In genomic region chr1:40477680-40478057, GRCh38 we compare ENCODE assay signal across 8 cellular contexts. TPM values are rescaled to one million over a fixed set of nuclear protein-coding genes. Genes with fewer than 3 reads are reported as not detected.
DNase-seq lines count a peak whose midpoint lies in the region; ATAC-seq, FAIRE-seq and TF ChIP-seq lines count a peak whose summit lies in the region.

No MANE protein-coding gene starts in this region.

- peak overlapping the region; percentile 50; the same call in 1 of the 2 replicates for H3K56ac ChIP-seq in IMR-90 (ENCODE audit: extremely low read depth, insufficient read depth, low read length)

- no peak for TF ChIP-seq POLR2A in IMR-90 (IDR thresholded peaks at IDR 0.05; ENCODE audit: low read depth, low read length)
- no peak for TF ChIP-seq POLR2A in esophagus muscularis mucosa (IDR thresholded peaks at IDR 0.05; ENCODE audit: low read depth)

- no peaks in the 10 kb centered on the region; the same call in 1 of the 2 replicates for H3K9me1 ChIP-seq in IMR-90 (ENCODE audit: insufficient read depth, low read length)

- no peak overlapping the region for H2BK20ac ChIP-seq in IMR-90 (ENCODE audit: low read depth, low read length)

- no peaks in the 10 kb centered on the region for H3K27me3 ChIP-seq in IMR-90 (ENCODE audit: control insufficient read depth, insufficient read depth, low read length)
- H3K27me3 ChIP-seq in esophagus muscularis mucosa = no peaks in the 10 kb centered on the region

- ATAC-seq in IMR-90 (ENCODE audit: low read depth) (peak; percentile 53), natural killer cell (peak; percentile 18 to 31 (median 25))

- no peak overlapping the region for H2BK5ac ChIP-seq in IMR-90 (ENCODE audit: low read depth, low read length, poor library complexity, severe bottlenecking)

- H3K4ac ChIP-seq in IMR-90 (ENCODE audit: low read depth, low read length) = peak overlapping the region; percentile 64

- peaks cover 0 to 11% of the 10 kb centered on the region in 2 experiments; a peak in 2 of 4 replicates for H3K79me1 ChIP-seq in IMR-90 (ENCODE audit: low read depth in 1 of 2, low read length in 2 of 2)

- POLR2A ChIA-PET in IMR-90 (lab: Charles Lee; ENCODE audit: unreplicated experiment) = no interaction called here
- POLR2A ChIA-PET in activated CD4-positive, alpha-beta T cell treated with anti-CD3 and anti-CD28 coated beads, Interleukin-2, amount 10 ng/mL, durations not matched to agents 7 days and 5 days (lab: Charles Lee) = interaction anchor here (0.6 to 1.4 kb wide), 2 partner anchors 31 to 476 kb away, joined by 3 to 4 read pairs; partner anchors contain the start of gene EXO5

- dilution Hi-C loops in IMR-90 (cut with HindIII; ENCODE audit: low sequenced_read_pairs, unreplicated experiment) = no loop called here

- H2AK5ac ChIP-seq in IMR-90 (ENCODE audit: low read depth, low read length) = no peak overlapping the region

- peak overlapping the region; percentile 63 for H2AK9ac ChIP-seq in IMR-90 (replicated peaks; ENCODE audit: low read depth, low read length, poor library complexity)

- peak overlapping the region; percentile 71 for H3K27ac Mint-ChIP-seq in activated CD4-positive, alpha-beta T cell treated with anti-CD3 and anti-CD28 coated beads, Interleukin-2, amount 10 ng/mL, durations not matched to agents 7 days and 5 days
- H3K27ac Mint-ChIP-seq in natural killer cell = peak overlapping the region; percentile 63 to 82

- H3K4me1 Mint-ChIP-seq in activated CD4-positive, alpha-beta T cell treated with anti-CD3 and anti-CD28 coated beads, Interleukin-2, amount 10 ng/mL, durations not matched to agents 7 days and 5 days = peaks cover 18% of the 10 kb centered on the region
- peaks cover 24 to 28% of the 10 kb centered on the region in 2 donors for H3K4me1 Mint-ChIP-seq in natural killer cell

- peak overlapping the region; percentile 19; the same call in 1 of the 2 replicates for H4K5ac ChIP-seq in IMR-90 (ENCODE audit: low read depth, low read length)

- no peaks in the 10 kb centered on the region for H3K27me3 Mint-ChIP-seq in activated CD4-positive, alpha-beta T cell treated with anti-CD3 and anti-CD28 coated beads, Interleukin-2, amount 10 ng/mL, durations not matched to agents 7 days and 5 days
- no peaks in the 10 kb centered on the region for H3K27me3 Mint-ChIP-seq in natural killer cell (ENCODE audit: low read depth in 2 of 2)

- H3K14ac ChIP-seq in IMR-90 (replicated peaks; ENCODE audit: low read depth, low read length) = peak overlapping the region; percentile 90

- peak overlapping the region; percentile 98 for H3K4me3 ChIP-seq in IMR-90 (ENCODE audit: insufficient read depth, low read depth, low read length)
- H3K4me3 ChIP-seq in esophagus muscularis mucosa = peak overlapping the region; percentile 87 to 98 (median 90)

- H3K36me3 Mint-ChIP-seq in activated CD4-positive, alpha-beta T cell treated with anti-CD3 and anti-CD28 coated beads, Interleukin-2, amount 10 ng/mL, durations not matched to agents 7 days and 5 days (ENCODE audit: low read depth) = peaks cover 46% of the 10 kb centered on the region
- H3K36me3 Mint-ChIP-seq in natural killer cell = peaks cover 24% of the 10 kb centered on the region

- TF ChIP-seq EP300 in esophagus muscularis mucosa (IDR thresholded peaks at IDR 0.05) = no peak

- peak overlapping the region; percentile 89 for H3K4me2 ChIP-seq in IMR-90 (ENCODE audit: low read depth, low read length)

- H3K27ac ChIP-seq in IMR-90 (ENCODE audit: insufficient read depth, low read length) (peak overlapping the region; percentile 7; the same call in 1 of the 2 replicates), esophagus muscularis mucosa (replicated peaks in 1 of 4) (peak overlapping the region; percentile 65 to 80 (median 76))

- H3K9me3 Mint-ChIP-seq in activated CD4-positive, alpha-beta T cell treated with anti-CD3 and anti-CD28 coated beads, Interleukin-2, amount 10 ng/mL, durations not matched to agents 7 days and 5 days = peaks cover 53% of the 10 kb centered on the region
- H3K9me3 Mint-ChIP-seq in natural killer cell = peaks cover 8 to 18% of the 10 kb centered on the region in 2 donors

- intact Hi-C loops in IMR-90 (cut with micrococcal nuclease) = no loop called here
- intact Hi-C loops in esophagus muscularis mucosa (cut with DNase I) = no loop called here
- intact Hi-C loops in natural killer cell (cut with micrococcal nuclease) = loop anchor here (1.0 to 2.0 kb wide), 2 partner anchors 27 to 54 kb away; partner anchors contain the start of genes ZFP69B and ZNF684

- H3K36me3 ChIP-seq in IMR-90 (ENCODE audit: control insufficient read depth, insufficient read depth, low read length) (peaks cover 3% of the 10 kb centered on the region), esophagus muscularis mucosa (peaks cover 0 to 21% (median 16%) of the 10 kb centered on the region in 4 donors)

- peak overlapping the region; percentile 44 to 63; a peak in 2 of 4 replicates for H4K8ac ChIP-seq in IMR-90 (ENCODE audit: low read depth in 2 of 2, low read length in 2 of 2)

- peak; percentile 72 for DNase-seq in activated CD8-positive, alpha-beta memory T cell treated with anti-CD3 and anti-CD28 coated beads for 24 hours
- no peak for DNase-seq in activated CD8-positive, alpha-beta memory T cell treated with anti-CD3 and anti-CD28 coated beads, Interleukin-2, amount 50 U/mL, for 48 hours
- DNase-seq in IMR-90 (peak; percentile 16), esophagus muscularis mucosa (ENCODE audit: extremely low spot score) (no peak), natural killer cell (no peak), urothelium cell line (ENCODE audit: low spot score) (peak; percentile 49), occipital lobe (lab: John Stamatoyannopoulos, UW) (no peak)
- no peak for DNase-seq in activated CD4-positive, alpha-beta T cell treated with anti-CD3 and anti-CD28 coated beads, Interleukin-2, amount 10 ng/mL, durations not matched to agents 7 days and 5 days

- H2AFZ ChIP-seq in IMR-90 (replicated peaks; ENCODE audit: low read length, poor library complexity) = peak overlapping the region; percentile 88

- no TSS peak for BruUV-seq in IMR-90 (replicated peaks; lab: Mats Ljungman, UMichigan)

- H3K23ac ChIP-seq in IMR-90 (ENCODE audit: low read depth, low read length) = peak overlapping the region; percentile 79; the same call in 1 of the 2 replicates

- H2BK15ac ChIP-seq in IMR-90 (ENCODE audit: low read depth, low read length) = no peak overlapping the region

- 0% methylated on average over 4 of the region's 17 CpGs; no CpG with 5 or more reads in 1 of the 2 experiments for WGBS in IMR-90 (ENCODE audit: extremely low coverage in 2 of 2, insufficient read length in 1 of 2), 2 experiments
- WGBS in esophagus muscularis mucosa = 6% methylated on average over 14 of the region's 17 CpGs

- peak overlapping the region; percentile 23; the same call in 1 of the 2 replicates for H2BK120ac ChIP-seq in IMR-90 (ENCODE audit: low read depth, low read length)

- H3K4me1 ChIP-seq in IMR-90 (ENCODE audit: control insufficient read depth, insufficient read depth, low read length) (0 out of 2 replicates have a peak, but pooled peaks cover 2% of the 10 kb centered on the region), esophagus muscularis mucosa (peaks cover 4 to 16% (median 12%) of the 10 kb centered on the region in 4 donors)

- no peaks in the 10 kb centered on the region for H4K20me1 ChIP-seq in IMR-90 (ENCODE audit: insufficient read depth, low read length)

- peak overlapping the region; percentile 71 for H3K4me3 Mint-ChIP-seq in activated CD4-positive, alpha-beta T cell treated with anti-CD3 and anti-CD28 coated beads, Interleukin-2, amount 10 ng/mL, durations not matched to agents 7 days and 5 days
- peak overlapping the region; percentile 71 for H3K4me3 Mint-ChIP-seq in natural killer cell

- H3K9me3 ChIP-seq in IMR-90 (ENCODE audit: control insufficient read depth, insufficient read depth, low read length) (peaks cover 16% of the 10 kb centered on the region), esophagus muscularis mucosa (peaks cover 0 to 32% (median 23%) of the 10 kb centered on the region in 4 donors)

- CTCF ChIA-PET in IMR-90 (lab: Yijun Ruan, JAX) = interaction anchor here (0.5 kb wide), 1 partner anchor 270 kb away, joined by 3 read pairs; no protein-coding TSS in a partner anchor
- CTCF ChIA-PET in activated CD4-positive, alpha-beta T cell treated with anti-CD3 and anti-CD28 coated beads, Interleukin-2, amount 10 ng/mL, durations not matched to agents 7 days and 5 days (lab: Charles Lee) = interaction anchor here (1.8 kb wide), 1 partner anchor 27 kb away, joined by 6 read pairs; the partner anchor contains the start of gene ZFP69B

- H4K91ac ChIP-seq in IMR-90 (ENCODE audit: insufficient read depth, low read depth, low read length) = no peak overlapping the region

- in situ Hi-C loops in IMR-90 (cut with MboI; ENCODE audit: low sequenced_read_pairs) = no loop called here

- no peak overlapping the region for H3K18ac ChIP-seq in IMR-90 (ENCODE audit: low read depth, low read length)

- no peak for TF ChIP-seq RAD21 in IMR-90 (IDR thresholded peaks at IDR 0.05; ENCODE audit: low read length)

- TF ChIP-seq CTCF in IMR-90 (conservative IDR thresholded peaks at IDR 0.05; ENCODE audit: low read depth, low read length) (no peak), esophagus muscularis mucosa (IDR thresholded peaks at IDR 0.05) (no peak), natural killer cell (IDR thresholded peaks at IDR 0.05) (no peak)

- H3K9ac ChIP-seq in IMR-90 (ENCODE audit: low read depth, low read length) = peak overlapping the region; percentile 62

- FAIRE-seq in urothelium cell line (lab: Jason Lieb, UNC) = no peak

RNA-seq across cellular contexts. Expression of gene ZFP69, which starts 0.6 kb away (rescaled TPM):
- total RNA-seq in IMR-90 (2012; rRNA removed) = 1.6 and 2.5 TPM in 2 replicates
- 1.2 TPM in 2 replicates for polyA plus RNA-seq in IMR-90 (2012; rRNA removed)
- 0.54 and 0.83 TPM in 2 replicates for polyA plus RNA-seq in IMR-90 (2012; cell fraction: cytosol; rRNA removed)
- polyA plus RNA-seq in IMR-90 (2012; cell fraction: nucleus; rRNA removed; ENCODE audit: low replicate concordance) = 0.74 and 2.2 TPM in 2 replicates
- 1 to 10 TPM; 2.5 to 2.7 TPM for total RNA-seq in activated CD4-positive, alpha-beta T cell treated with anti-CD3 and anti-CD28 coated beads, Interleukin-2, amount 10 ng/mL, durations not matched to agents 7 days and 5 days
- total RNA-seq in esophagus muscularis mucosa = 1 to 10 TPM; 2.5 to 5.8 (median 4.4) TPM
- 1 to 10 TPM; 4.6 to 5.4 (median 4.6) TPM for total RNA-seq in natural killer cell
- total RNA-seq in occipital lobe = 15.1 TPM

RNA-seq across cellular contexts. Expression of gene ZFP69B, which starts 27.4 kb away (rescaled TPM):
- 6.8 and 8.1 TPM in 2 replicates for total RNA-seq in IMR-90 (2012; rRNA removed)
- 2.2 and 3.1 TPM in 2 replicates for polyA plus RNA-seq in IMR-90 (2012; rRNA removed)
- polyA plus RNA-seq in IMR-90 (2012; cell fraction: cytosol; rRNA removed) = 0.69 and 0.91 TPM in 2 replicates
- polyA plus RNA-seq in IMR-90 (2012; cell fraction: nucleus; rRNA removed; ENCODE audit: low replicate concordance) = 0.83 and 3.1 TPM in 2 replicates
- total RNA-seq in activated CD4-positive, alpha-beta T cell treated with anti-CD3 and anti-CD28 coated beads, Interleukin-2, amount 10 ng/mL, durations not matched to agents 7 days and 5 days = 1 to 10 TPM; 3.0 to 3.5 TPM
- under 1 TPM; 0.66 to 0.91 (median 0.79) TPM for total RNA-seq in esophagus muscularis mucosa
- total RNA-seq in natural killer cell = 1 to 10 TPM; 2.2 to 2.4 (median 2.3) TPM
- 22.0 TPM for total RNA-seq in occipital lobe

RNA-seq across cellular contexts. Expression of gene EXO5, which starts 30.9 kb away (rescaled TPM):
- total RNA-seq in IMR-90 (2012; rRNA removed) (11.1 and 13.1 TPM in 2 replicates), esophagus muscularis mucosa (10 to 100 TPM in 1 of 4 donors, 1 to 10 TPM in 3; 4.6 to 10.2 (median 6.7) TPM), natural killer cell (10 to 100 TPM in 2 of 3 donors, 1 to 10 TPM in 1; 9.6 to 17.0 (median 10.1) TPM), occipital lobe (19.2 TPM)
- polyA plus RNA-seq in IMR-90 (2012; rRNA removed) = 6.5 and 7.8 TPM in 2 replicates
- 2.3 and 4.0 TPM in 2 replicates for polyA plus RNA-seq in IMR-90 (2012; cell fraction: cytosol; rRNA removed)
- polyA plus RNA-seq in IMR-90 (2012; cell fraction: nucleus; rRNA removed; ENCODE audit: low replicate concordance) = 2.9 and 10.4 TPM in 2 replicates
- total RNA-seq in activated CD4-positive, alpha-beta T cell treated with anti-CD3 and anti-CD28 coated beads, Interleukin-2, amount 10 ng/mL, durations not matched to agents 7 days and 5 days = 10 to 100 TPM; 16.3 to 16.8 TPM

RNA-seq across cellular contexts. Expression of gene ZNF684, which starts 53.8 kb away (rescaled TPM):
- total RNA-seq in IMR-90 (2012; rRNA removed) (4.1 and 5.0 TPM in 2 replicates), esophagus muscularis mucosa (1 to 10 TPM; 1.3 to 4.4 (median 3.4) TPM), natural killer cell (1 to 10 TPM; 5.5 to 9.7 (median 5.7) TPM), occipital lobe (6.1 TPM)
- 1.4 and 1.8 TPM in 2 replicates for polyA plus RNA-seq in IMR-90 (2012; rRNA removed)
- 0.37 and 1.4 TPM in 2 replicates for polyA plus RNA-seq in IMR-90 (2012; cell fraction: cytosol; rRNA removed)
- 0.63 and 4.1 TPM in 2 replicates for polyA plus RNA-seq in IMR-90 (2012; cell fraction: nucleus; rRNA removed; ENCODE audit: low replicate concordance)
- total RNA-seq in activated CD4-positive, alpha-beta T cell treated with anti-CD3 and anti-CD28 coated beads, Interleukin-2, amount 10 ng/mL, durations not matched to agents 7 days and 5 days = 1 to 10 TPM; 5.5 to 8.8 TPM

Comparison
In these comparisons a context has a peak if more than half of its experiments do, and no peak if none do; other contexts are left out.
1. DNase-seq: peak in activated CD8-positive, alpha-beta memory T cell treated with anti-CD3 and anti-CD28 coated beads for 24 hours (single experiment), IMR-90 (single experiment) and urothelium cell line (single experiment); none in activated CD8-positive, alpha-beta memory T cell treated with anti-CD3 and anti-CD28 coated beads, Interleukin-2, amount 50 U/mL, for 48 hours (single experiment), activated CD4-positive, alpha-beta T cell treated with anti-CD3 and anti-CD28 coated beads, Interleukin-2, amount 10 ng/mL, durations not matched to agents 7 days and 5 days (single experiment), esophagus muscularis mucosa (single experiment), natural killer cell (single experiment) and occipital lobe (single experiment).